Comparison of ENCODE assay signal across 8 cellular contexts in the genomic region with DNA sequence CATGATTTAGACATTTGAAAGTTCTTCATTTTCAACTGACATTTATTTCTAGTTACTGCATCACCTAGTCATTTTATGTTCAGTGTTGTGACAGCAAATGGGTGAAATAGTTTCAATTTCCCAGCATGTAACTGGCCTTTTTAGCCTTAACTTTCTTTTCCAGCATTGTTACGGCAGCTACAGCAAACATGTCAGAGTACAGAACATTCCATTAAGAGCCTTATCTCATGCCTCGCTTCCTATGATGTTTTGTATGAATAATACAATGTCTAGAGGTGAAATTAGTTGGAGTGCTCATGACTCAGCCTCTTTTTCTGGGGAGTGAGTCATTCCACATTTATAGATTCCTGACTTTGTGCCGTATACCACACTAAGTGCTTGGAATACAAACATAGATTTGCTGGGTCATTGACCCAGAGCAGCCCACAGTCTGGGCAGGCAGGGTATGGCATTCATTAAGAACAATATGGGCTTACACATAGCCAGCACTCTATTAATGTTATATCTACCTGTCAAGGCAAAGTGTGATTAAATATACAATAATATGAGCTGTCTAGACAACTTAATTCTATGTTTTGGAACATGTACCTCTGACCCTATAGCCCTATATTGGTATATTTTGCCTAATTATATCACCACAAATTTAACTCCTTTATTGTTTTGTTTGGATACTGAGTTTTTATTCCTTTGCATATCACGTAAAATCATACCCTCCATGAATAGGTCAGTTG.
DNase-seq lines count a peak whose midpoint lies in the region; ATAC-seq and TF ChIP-seq lines count a peak whose summit lies in the region.

No MANE protein-coding gene starts in this region.

- no peaks in the 10 kb centered on the region for H3K27me3 ChIP-seq in prostate gland (replicated peaks; ENCODE audit: insufficient read depth)

- no peaks in the 10 kb centered on the region for H3K4me1 ChIP-seq in mucosa of descending colon (ENCODE audit: low read depth)
- no peaks in the 10 kb centered on the region for H3K4me1 ChIP-seq in prostate gland (replicated peaks)

- ATAC-seq in mucosa of descending colon (peak; percentile 43), GM19324 (IDR thresholded peaks at IDR 0.05; ENCODE audit: low FRiP score, unreplicated experiment) (no peak)
- no peak for ATAC-seq in activated CD4-positive, alpha-beta T cell treated with anti-CD3 and anti-CD28 coated beads for 36 hours
- ATAC-seq in naive thymus-derived CD8-positive, alpha-beta T cell = no peak

- CTCF ChIA-PET in activated CD4-positive, alpha-beta T cell treated with anti-CD3 and anti-CD28 coated beads for 36 hours (lab: Charles Lee) = no interaction called here

- POLR2A ChIA-PET in activated CD4-positive, alpha-beta T cell treated with anti-CD3 and anti-CD28 coated beads for 36 hours (lab: Charles Lee) = no interaction called here
- POLR2A ChIA-PET in naive thymus-derived CD8-positive, alpha-beta T cell (lab: Charles Lee) = no interaction called here

- DNase-seq in AG09309 (ENCODE audit: low read depth) (peak; percentile 91), NCI-H146 (lab: John Stamatoyannopoulos, UW) (peak; percentile 79), chondrocyte (ENCODE audit: low spot score) (no peak), mucosa of descending colon (no peak), prostate gland (ENCODE audit: low spot score) (no peak)
- no peak for DNase-seq in activated CD4-positive, alpha-beta T cell treated with anti-CD3 and anti-CD28 coated beads for 36 hours
- no peak for DNase-seq in naive thymus-derived CD8-positive, alpha-beta T cell

- TF ChIP-seq CTCF in AG09309 (IDR thresholded peaks at IDR 0.05; ENCODE audit: control insufficient read depth, insufficient read depth, low read depth, low read length, missing control alignments) = no peak
- no peak for TF ChIP-seq CTCF in chondrocyte (IDR thresholded peaks at IDR 0.05)
- TF ChIP-seq CTCF in mucosa of descending colon (IDR thresholded peaks at IDR 0.05) = no peak
- no peak for TF ChIP-seq CTCF in prostate gland (IDR thresholded peaks at IDR 0.05)

- peak overlapping the region; percentile 20 for H3K4me3 Mint-ChIP-seq in chondrocyte (ENCODE audit: unreplicated experiment)
- no peak overlapping the region for H3K4me3 Mint-ChIP-seq in activated CD4-positive, alpha-beta T cell treated with anti-CD3 and anti-CD28 coated beads for 36 hours
- H3K4me3 Mint-ChIP-seq in naive thymus-derived CD8-positive, alpha-beta T cell = no peak overlapping the region

- H3K9me3 ChIP-seq in mucosa of descending colon (peaks cover 2% of the 10 kb centered on the region), prostate gland (no peaks in the 10 kb centered on the region)

- peak overlapping the region in 1 of 2 donors; percentile 34 for H3K27ac ChIP-seq in prostate gland

- no peak for TF ChIP-seq POLR2A in prostate gland (IDR thresholded peaks at IDR 0.05)

- intact Hi-C loops in mucosa of descending colon (cut with DNase I, micrococcal nuclease) = no loop called here
- intact Hi-C loops in prostate gland (cut with DNase I) = no loop called here
- intact Hi-C loops in activated CD4-positive, alpha-beta T cell treated with anti-CD3 and anti-CD28 coated beads for 36 hours (cut with DNase I, micrococcal nuclease) = no loop called here

- peaks cover 34% of the 10 kb centered on the region for H3K4me1 Mint-ChIP-seq in chondrocyte (ENCODE audit: low read depth)
- no peaks in the 10 kb centered on the region for H3K4me1 Mint-ChIP-seq in activated CD4-positive, alpha-beta T cell treated with anti-CD3 and anti-CD28 coated beads for 36 hours
- no peaks in the 10 kb centered on the region for H3K4me1 Mint-ChIP-seq in naive thymus-derived CD8-positive, alpha-beta T cell

- no peaks in the 10 kb centered on the region for H3K27me3 Mint-ChIP-seq in chondrocyte (ENCODE audit: low read depth)
- no peaks in the 10 kb centered on the region for H3K27me3 Mint-ChIP-seq in activated CD4-positive, alpha-beta T cell treated with anti-CD3 and anti-CD28 coated beads for 36 hours
- H3K27me3 Mint-ChIP-seq in naive thymus-derived CD8-positive, alpha-beta T cell = peaks cover 0 to 4% (median 0%) of the 10 kb centered on the region in 5 donors

- H3K4me3 ChIP-seq in AG09309 (ENCODE audit: control insufficient read depth, low read depth, low read length) (no peak overlapping the region), mucosa of descending colon (no peak overlapping the region), prostate gland (no peak overlapping the region)

- H3K27ac Mint-ChIP-seq in chondrocyte (ENCODE audit: unreplicated experiment) = peak overlapping the region; percentile 87
- H3K27ac Mint-ChIP-seq in activated CD4-positive, alpha-beta T cell treated with anti-CD3 and anti-CD28 coated beads for 36 hours = no peak overlapping the region
- no peak overlapping the region for H3K27ac Mint-ChIP-seq in naive thymus-derived CD8-positive, alpha-beta T cell

- peaks cover 12% of the 10 kb centered on the region for H3K36me3 Mint-ChIP-seq in chondrocyte (ENCODE audit: low read depth)
- no peaks in the 10 kb centered on the region for H3K36me3 Mint-ChIP-seq in activated CD4-positive, alpha-beta T cell treated with anti-CD3 and anti-CD28 coated beads for 36 hours (ENCODE audit: low read depth)
- peaks cover 0 to 10% (median 0%) of the 10 kb centered on the region in 3 donors for H3K36me3 Mint-ChIP-seq in naive thymus-derived CD8-positive, alpha-beta T cell

- H3K9me3 Mint-ChIP-seq in chondrocyte (ENCODE audit: low read depth) = peaks cover 26% of the 10 kb centered on the region
- peaks cover 11% of the 10 kb centered on the region for H3K9me3 Mint-ChIP-seq in activated CD4-positive, alpha-beta T cell treated with anti-CD3 and anti-CD28 coated beads for 36 hours (ENCODE audit: low read depth)
- peaks cover 0 to 40% (median 15%) of the 10 kb centered on the region in 9 donors for H3K9me3 Mint-ChIP-seq in naive thymus-derived CD8-positive, alpha-beta T cell

- H3K36me3 ChIP-seq in mucosa of descending colon (ENCODE audit: low read depth) (no peaks in the 10 kb centered on the region), prostate gland (no peaks in the 10 kb centered on the region)

- WGBS in prostate gland = 21% methylated on average over 4 of the region's 4 CpGs

Comparison
In these comparisons a context has a peak if more than half of its experiments do, and no peak if none do; other contexts are left out.
1. DNase-seq: peak in AG09309 (single experiment) and NCI-H146 (single experiment); none in chondrocyte (single experiment), mucosa of descending colon (0 of 3), prostate gland (single experiment), activated CD4-positive, alpha-beta T cell treated with anti-CD3 and anti-CD28 coated beads for 36 hours (single experiment) and naive thymus-derived CD8-positive, alpha-beta T cell (0 of 10).